Comparison of ENCODE assay signal across 14 cellular contexts in the genomic region with DNA sequence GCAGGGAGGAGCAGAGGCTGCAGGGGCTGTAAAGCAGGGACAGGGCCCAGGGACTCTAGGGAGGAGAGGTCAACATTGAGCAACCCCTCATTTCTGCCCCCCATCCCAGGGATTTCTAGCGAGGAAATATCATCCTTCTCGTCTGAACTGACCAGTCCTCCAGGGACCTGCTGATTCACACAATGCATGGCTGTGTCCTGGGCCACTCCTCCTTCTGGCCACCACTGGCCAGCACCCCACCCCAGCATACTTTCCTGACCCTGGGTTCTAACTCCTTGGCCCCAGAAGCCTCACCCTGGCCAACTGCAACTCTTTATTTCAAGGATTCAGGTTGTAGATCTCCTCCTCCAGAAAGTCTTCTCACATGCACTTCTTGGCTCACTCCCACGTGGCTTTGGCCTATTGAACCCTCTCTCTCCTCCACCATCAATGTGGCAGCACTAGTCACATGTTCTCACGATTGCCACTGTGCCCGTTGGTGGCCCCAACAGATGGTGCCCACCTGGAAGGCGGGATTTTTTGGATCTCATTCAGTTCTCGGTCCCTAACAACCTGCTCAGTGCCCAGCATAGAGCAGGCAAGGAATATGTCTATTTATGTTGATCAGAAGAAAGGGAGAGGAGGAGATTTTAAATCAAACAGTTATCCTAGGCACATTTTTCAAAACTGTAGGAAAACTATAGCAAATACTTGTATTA. TPM values are rescaled to one million over a fixed set of nuclear protein-coding genes. Genes with fewer than 3 reads are reported as not detected.
A peak's percentile ranks its signal among the peaks of the same experiment; 100 is the strongest.
DNase-seq lines count a peak whose midpoint lies in the region; ATAC-seq, FAIRE-seq and TF ChIP-seq lines count a peak whose summit lies in the region.
"Had no signal": no experiment of that assay in that cellular context is flagged by ENCODE, and none has a peak within 500 bp of the region (broad histone marks: within the 10 kb centered on the region; RNA-seq: fewer than 3 reads in every experiment).

No MANE protein-coding gene starts in this region.

- H2AK5ac ChIP-seq in H1 (ENCODE audit: low read depth, low read length): no peak overlapping the region

- H3K36me3 ChIP-seq in H1 (ENCODE audit: control insufficient read depth in 2 of 4, insufficient read depth in 4 of 4, low read length in 3 of 4): no peaks in the 10 kb centered on the region

- peaks cover 8 to 34% (median 20%) of the 10 kb centered on the region in 4 experiments; a peak in 6 of 7 replicates for H3K4me1 ChIP-seq in H1 (replicated peaks in 1 of 4; ENCODE audit: control insufficient read depth in 3 of 4, insufficient read depth in 4 of 4, low read length in 3 of 4)

- POLR2A ChIA-PET in H1 (lab: Charles Lee; ENCODE audit: partially characterized antibody): interaction anchor here (0.6 to 1.8 kb wide), 5 partner anchors 10 to 86 kb away, joined by 3 read pairs; no protein-coding TSS in a partner anchor

- FAIRE-seq in H1 (lab: Jason Lieb, UNC): no peak
- FAIRE-seq: colon, GM18507 had no signal

- no peak overlapping the region for H3K56ac ChIP-seq in H1 (replicated peaks; ENCODE audit: insufficient read length, low read depth, low read length)

- no peak overlapping the region for H3K4ac ChIP-seq in H1 (replicated peaks; ENCODE audit: insufficient read length, low read depth, low read length)

- H3K4me1 Mint-ChIP-seq in mesothelial cell of epicardium: peaks cover 55% of the 10 kb centered on the region
- H3K4me1 Mint-ChIP-seq: CD4-positive, CD25-positive, alpha-beta regulatory T cell had no signal

- no peak for DNase-seq in H1 (ENCODE audit: low read depth in 1 of 2, low spot score in 2 of 2)
- DNase-seq in mesothelial cell of epicardium (ENCODE audit: low spot score in 2 of 2, unreplicated experiment in 2 of 2): no peak
- DNase-seq in superior temporal gyrus (ENCODE audit: extremely low spot score): peak; percentile 50
- no peak for DNase-seq in NCI-H1436 (lab: John Stamatoyannopoulos, UW)
- DNase-seq in KG1 (lab: John Stamatoyannopoulos, UW): no peak
- DNase-seq: CD4-positive, CD25-positive, alpha-beta regulatory T cell; stimulated activated naive CD4-positive, alpha-beta T cell had no signal

- ATAC-seq in HG03469 (IDR thresholded peaks at IDR 0.05; ENCODE audit: unreplicated experiment) (no peak), HG03175 (IDR thresholded peaks at IDR 0.05; ENCODE audit: unreplicated experiment) (no peak)
- ATAC-seq: WTC11 had no signal

- peaks cover 4% of the 10 kb centered on the region; the same call in 1 of the 2 replicates for H3K79me1 ChIP-seq in H1 (ENCODE audit: low read depth, low read length)

- H3K27ac Mint-ChIP-seq in mesothelial cell of epicardium: peak overlapping the region; percentile 34
- H3K27ac Mint-ChIP-seq: activated naive CD8-positive, alpha-beta T cell; WTC11 had no signal

- no peaks in the 10 kb centered on the region for H3K36me3 Mint-ChIP-seq in mesothelial cell of epicardium
- H3K36me3 Mint-ChIP-seq: activated naive CD8-positive, alpha-beta T cell; CD4-positive, CD25-positive, alpha-beta regulatory T cell; WTC11 had no signal

- no peak overlapping the region for H3K4me3 ChIP-seq in H1 (ENCODE audit: extremely low read depth in 1 of 4, insufficient read depth in 2 of 4, low read depth in 3 of 4, low read length in 4 of 4)

- H3K9me3 ChIP-seq in H1 (ENCODE audit: insufficient read depth in 2 of 2, low read depth in 1 of 2, low read length in 1 of 2): no peaks in the 10 kb centered on the region

- peak overlapping the region; percentile 72; the same call in 1 of the 2 replicates for H4K8ac ChIP-seq in H1 (ENCODE audit: extremely low read depth, insufficient read depth, low read length)

- peak overlapping the region; percentile 40; the same call in 1 of the 2 replicates for H2BK20ac ChIP-seq in H1 (ENCODE audit: low read length)

- H2BK5ac ChIP-seq in H1 (ENCODE audit: low read depth, low read length): no peak overlapping the region

- TF ChIP-seq CTCF in H1 (IDR thresholded peaks at IDR 0.05; ENCODE audit: control extremely low read depth in 1 of 3, insufficient read depth in 1 of 3, low read depth in 1 of 3, low read length in 3 of 3) (no peak), mesothelial cell of epicardium (IDR thresholded peaks at IDR 0.05; ENCODE audit: unreplicated experiment) (no peak)

- H2BK12ac ChIP-seq in H1 (ENCODE audit: low read depth, low read length): 0 out of 2 replicates have a peak overlapping the region, but pooled peaks have one; percentile 18

- H3K18ac ChIP-seq in H1 (ENCODE audit: extremely low read depth, low read length): no peak overlapping the region

- no peak overlapping the region for H3K14ac ChIP-seq in H1 (ENCODE audit: insufficient read length)

- H2AFZ ChIP-seq in H1 (ENCODE audit: low read length): no peak overlapping the region

- CTCF ChIA-PET in H1 (lab: Charles Lee; ENCODE audit: partially characterized antibody): interaction anchor here (1.4 to 2.8 kb wide), 3 partner anchors 9 to 54 kb away, joined by 4 to 22 read pairs (median 9); no protein-coding TSS in a partner anchor

- H3K4me2 ChIP-seq in H1 (ENCODE audit: insufficient read depth in 1 of 2, low read depth in 2 of 2, low read length in 2 of 2): no peak overlapping the region

- H3K23ac ChIP-seq in H1 (ENCODE audit: insufficient read length): no peak overlapping the region

- WGBS in H1 (ENCODE audit: extremely low coverage in 1 of 2, insufficient coverage in 1 of 2, insufficient read length in 1 of 2, insufficient replicate concordance in 2 of 2, low coverage in 1 of 2, low lambda C conversion rate in 2 of 2, missing lambda C conversion rate in 1 of 2), 2 experiments: 86% methylated on average over 7 of the region's 7 CpGs; no CpG with 5 or more reads in 1 of the 2 experiments

- no peak overlapping the region for H3K27ac ChIP-seq in H1 (ENCODE audit: low read depth, low read length)

- no peaks in the 10 kb centered on the region for H3K79me2 ChIP-seq in H1 (ENCODE audit: control insufficient read depth in 1 of 2, insufficient read depth in 2 of 2, low read length in 2 of 2)

- H4K91ac ChIP-seq in H1 (replicated peaks; ENCODE audit: insufficient read length, low read length): no peak overlapping the region

- H2BK15ac ChIP-seq in H1 (ENCODE audit: low read length): no peak overlapping the region

- no peak for TF ChIP-seq POLR2A in H1 (IDR thresholded peaks at IDR 0.05; ENCODE audit: control extremely low read depth in 1 of 2, low read depth in 2 of 2, low read length in 2 of 2)

- no peaks in the 10 kb centered on the region for H3K23me2 ChIP-seq in H1 (ENCODE audit: low read depth, low read length)

- H4K20me1 ChIP-seq in H1 (replicated peaks in 1 of 2; ENCODE audit: control insufficient read depth in 1 of 2, insufficient read depth in 2 of 2, low read length in 2 of 2): no peaks in the 10 kb centered on the region

- H4K5ac ChIP-seq in H1 (ENCODE audit: insufficient read length, low read depth, low read length): no peak overlapping the region

- H3K9me3 Mint-ChIP-seq in mesothelial cell of epicardium: no peaks in the 10 kb centered on the region
- H3K9me3 Mint-ChIP-seq: CD4-positive, CD25-positive, alpha-beta regulatory T cell; WTC11 had no signal

- H3K27me3 ChIP-seq in H1 (replicated peaks in 1 of 4; ENCODE audit: control insufficient read depth in 3 of 4, extremely low read depth in 1 of 4, insufficient read depth in 3 of 4, low read length in 3 of 4): no peaks in the 10 kb centered on the region

- no peak overlapping the region for H2BK120ac ChIP-seq in H1 (replicated peaks; ENCODE audit: low read depth, low read length)

- TF ChIP-seq RAD21 in Ishikawa (IDR thresholded peaks at IDR 0.05; ENCODE audit: low read depth): no peak
- TF ChIP-seq RAD21 in H1 (IDR thresholded peaks at IDR 0.05 in 1 of 2, conservative IDR thresholded peaks at IDR 0.05 in 1 of 2; ENCODE audit: low read depth in 2 of 2, low read length in 2 of 2): no peak

- no peak overlapping the region for H3K9ac ChIP-seq in H1 (replicated peaks in 1 of 4; ENCODE audit: extremely low read depth in 1 of 4, low read depth in 3 of 4, low read length in 3 of 4)

- TF ChIP-seq EP300 in Ishikawa (IDR thresholded peaks at IDR 0.05; ENCODE audit: borderline replicate concordance): peak; percentile 23; the same call in 1 of the 2 replicates
- TF ChIP-seq EP300 in H1 (IDR thresholded peaks at IDR 0.05; ENCODE audit: borderline replicate concordance in 1 of 2, low read depth in 2 of 2, low read length in 2 of 2): no peak

- H3K4me3 Mint-ChIP-seq in mesothelial cell of epicardium: no peak overlapping the region
- H3K4me3 Mint-ChIP-seq: activated naive CD8-positive, alpha-beta T cell; CD4-positive, CD25-positive, alpha-beta regulatory T cell; WTC11 had no signal

- H3K27me3 Mint-ChIP-seq in mesothelial cell of epicardium (ENCODE audit: low read depth): no peaks in the 10 kb centered on the region
- H3K27me3 Mint-ChIP-seq: activated naive CD8-positive, alpha-beta T cell had no signal

TF ChIP-seq in Ishikawa, 13 proteins besides CTCF, POLR2A, EP300 and RAD21 (continues in another document):
- TF ChIP-seq FOXM1 (IDR thresholded peaks at IDR 0.05; ENCODE audit: borderline replicate concordance, low read depth): no peak
- 0 out of 2 replicates have a peak, but pooled peaks have one; percentile 59 for TF ChIP-seq ZBTB7A (IDR thresholded peaks at IDR 0.05; ENCODE audit: low read depth)
- TF ChIP-seq CREB1 (IDR thresholded peaks at IDR 0.05; ENCODE audit: low read depth): no peak
- TF ChIP-seq EGR1 (IDR thresholded peaks at IDR 0.05): no peak

TF ChIP-seq in H1, 55 proteins besides CTCF, POLR2A, EP300 and RAD21 (continues in another document):
- TF ChIP-seq TEAD4 (IDR thresholded peaks at IDR 0.05; ENCODE audit: low read depth, low read length) (no peak), EZH2 (IDR thresholded peaks at IDR 0.05; ENCODE audit: low read depth, low read length, severe bottlenecking) (no peak), TAF7 (optimal IDR thresholded peaks at IDR 0.05; ENCODE audit: borderline replicate concordance, low read depth, low read length) (no peak), SIRT6 (IDR thresholded peaks at IDR 0.05; ENCODE audit: low read length) (no peak), PHF8 (conservative IDR thresholded peaks at IDR 0.05; ENCODE audit: low read depth, low read length) (no peak), JUN (IDR thresholded peaks at IDR 0.05; ENCODE audit: low read depth, low read length) (no peak), SP1 (IDR thresholded peaks at IDR 0.05; ENCODE audit: low read depth, low read length) (no peak), JUND (IDR thresholded peaks at IDR 0.05; ENCODE audit: low read length) (no peak)

RNA-seq across cellular contexts. Expression of a gene that starts 41.5 kb away (rescaled TPM):
- total RNA-seq in H1 (2021; fragmentation: NEBNext Ultra II Directional; extraction: Animal tissue kit (Norgen Biotek cat#: 25700)): 7.8 and 10.7 TPM in 2 replicates
- polyA plus RNA-seq in H1 (2011; rRNA removed): 4.0 and 6.7 TPM in 2 replicates
- 5.2 TPM for polyA plus RNA-seq in H1 (2011; cell fraction: cytosol; rRNA removed)
- polyA plus RNA-seq in H1 (2011; cell fraction: nucleus; rRNA removed): 12.0 TPM
- 3.4 to 9.6 TPM (median 7.3 TPM) in 4 replicates for polyA plus RNA-seq in H1 (2012, experiment 1 of 2)
- polyA plus RNA-seq in H1 (2012, experiment 2 of 2): 4.9 TPM
- polyA plus RNA-seq in H1 (2013, experiment 1 of 2): 5.8 TPM
- 5.8 TPM for polyA plus RNA-seq in H1 (2013, experiment 2 of 2)
- 4.1 and 5.1 TPM in 2 replicates for polyA minus RNA-seq in H1 (2011; rRNA and poly(A)+ RNA removed)
- polyA minus RNA-seq in H1 (2011; cell fraction: cytosol; rRNA and poly(A)+ RNA removed): 2.2 TPM
- polyA minus RNA-seq in H1 (2011; cell fraction: nucleus; rRNA and poly(A)+ RNA removed): 4.1 TPM
- 37.0 to 38.7 TPM (median 37.8 TPM) in 3 replicates for total RNA-seq in mesothelial cell of epicardium
- total RNA-seq: CD4-positive, CD25-positive, alpha-beta regulatory T cell had no signal
- polyA plus RNA-seq: CD4-positive, CD25-positive, alpha-beta regulatory T cell had no signal
